Comparison of ENCODE assay signal across 8 cellular contexts in genomic region chr12:112900298-112901145, GRCh38. TPM values are rescaled to one million over a fixed set of nuclear protein-coding genes. Genes with fewer than 3 reads are reported as not detected.
DNase-seq lines count a peak whose midpoint lies in the region; ATAC-seq and TF ChIP-seq lines count a peak whose summit lies in the region.

No MANE protein-coding gene starts in this region.

- no peaks in the 10 kb centered on the region for H3K27me3 ChIP-seq in Peyer's patch
- H3K27me3 ChIP-seq in ascending aorta = no peaks in the 10 kb centered on the region

- H3K9me3 ChIP-seq in Peyer's patch (no peaks in the 10 kb centered on the region), ascending aorta (no peaks in the 10 kb centered on the region)

- in situ Hi-C loops in G401 (cut with HindIII; ENCODE audit: low sequenced_read_pairs) = no loop called here

- H3K27ac Mint-ChIP-seq in stimulated activated effector memory CD8-positive, alpha-beta T cell treated with anti-CD3 and anti-CD28 coated beads, Interleukin-12 subunit alpha, Interleukin-12 subunit beta, amount 100 ng/mL, for 72 hours = no peak overlapping the region

- no peaks in the 10 kb centered on the region for H3K36me3 Mint-ChIP-seq in stimulated activated effector memory CD8-positive, alpha-beta T cell treated with anti-CD3 and anti-CD28 coated beads, Interleukin-12 subunit alpha, Interleukin-12 subunit beta, amount 100 ng/mL, for 72 hours

- no peak for TF ChIP-seq EP300 in Ishikawa (IDR thresholded peaks at IDR 0.05; ENCODE audit: borderline replicate concordance)

- DNase-seq in G401 (ENCODE audit: low spot score) = peak; percentile 45
- DNase-seq in Peyer's patch = peak in 2 of 3 donors; percentile 54 to 84
- no peak for DNase-seq in ascending aorta (ENCODE audit: low spot score in 2 of 2)
- peak; percentile 67 for DNase-seq in islet precursor cell
- peak in 1 of 2 donors; percentile 65 for DNase-seq in stimulated activated effector memory CD8-positive, alpha-beta T cell treated with anti-CD3 and anti-CD28 coated beads, Interleukin-12 subunit alpha, Interleukin-12 subunit beta, amount 100 ng/mL, for 72 hours (ENCODE audit: low spot score in 2 of 2)

- no peak overlapping the region for H3K4me3 Mint-ChIP-seq in stimulated activated effector memory CD8-positive, alpha-beta T cell treated with anti-CD3 and anti-CD28 coated beads, Interleukin-12 subunit alpha, Interleukin-12 subunit beta, amount 100 ng/mL, for 72 hours

- intact Hi-C loops in ascending aorta (cut with DNase I) = loop anchor here (10.0 kb wide), 1 partner anchor 134 kb away; no protein-coding TSS in a partner anchor

- H3K27ac ChIP-seq in Peyer's patch (peak overlapping the region in 1 of 4 donors; percentile 32), ascending aorta (no peak overlapping the region)

- H3K4me3 ChIP-seq in Peyer's patch (no peak overlapping the region), ascending aorta (no peak overlapping the region)

- TF ChIP-seq POLR2A in Peyer's patch (IDR thresholded peaks at IDR 0.05) = no peak

- H3K4me1 ChIP-seq in Peyer's patch (peaks cover 0 to 23% (median 0%) of the 10 kb centered on the region in 4 donors), ascending aorta (peaks cover 2 to 22% of the 10 kb centered on the region in 2 donors)

- H3K4me1 Mint-ChIP-seq in stimulated activated effector memory CD8-positive, alpha-beta T cell treated with anti-CD3 and anti-CD28 coated beads, Interleukin-12 subunit alpha, Interleukin-12 subunit beta, amount 100 ng/mL, for 72 hours = peaks cover 27% of the 10 kb centered on the region

- H3K9me3 Mint-ChIP-seq in stimulated activated effector memory CD8-positive, alpha-beta T cell treated with anti-CD3 and anti-CD28 coated beads, Interleukin-12 subunit alpha, Interleukin-12 subunit beta, amount 100 ng/mL, for 72 hours = no peaks in the 10 kb centered on the region

- H3K36me3 ChIP-seq in Peyer's patch = no peaks in the 10 kb centered on the region
- no peaks in the 10 kb centered on the region for H3K36me3 ChIP-seq in ascending aorta

- TF ChIP-seq RAD21 in Ishikawa (IDR thresholded peaks at IDR 0.05; ENCODE audit: low read depth) = peak; percentile 56

- TF ChIP-seq CTCF in Peyer's patch (IDR thresholded peaks at IDR 0.05) (peak; percentile 61 to 90 (median 80)), ascending aorta (IDR thresholded peaks at IDR 0.05) (peak in 2 of 3 experiments; percentile 32 to 54)

- peak; percentile 50 for ATAC-seq in stimulated activated effector memory CD8-positive, alpha-beta T cell treated with anti-CD3 and anti-CD28 coated beads, Interleukin-12 subunit alpha, Interleukin-12 subunit beta, amount 100 ng/mL, for 72 hours
- no peak for ATAC-seq in GM19035 (IDR thresholded peaks at IDR 0.05; ENCODE audit: unreplicated experiment)
- no peak for ATAC-seq in HG03108 (IDR thresholded peaks at IDR 0.05; ENCODE audit: unreplicated experiment)

TF ChIP-seq in Ishikawa, 13 proteins besides CTCF, POLR2A, EP300 and RAD21:
- no peak for TF ChIP-seq REST (IDR thresholded peaks at IDR 0.05; ENCODE audit: low read depth)
- TF ChIP-seq ZBTB7A (IDR thresholded peaks at IDR 0.05; ENCODE audit: low read depth) = no peak
- no peak for TF ChIP-seq FOXM1 (IDR thresholded peaks at IDR 0.05; ENCODE audit: borderline replicate concordance, low read depth)
- TF ChIP-seq NFIC (IDR thresholded peaks at IDR 0.05) = no peak
- no peak for TF ChIP-seq USF1 (IDR thresholded peaks at IDR 0.05)
- no peak for TF ChIP-seq YY1 (IDR thresholded peaks at IDR 0.05; ENCODE audit: low read depth)
- no peak for TF ChIP-seq TAF1 (IDR thresholded peaks at IDR 0.05; ENCODE audit: low read depth)
- no peak for TF ChIP-seq MAX (IDR thresholded peaks at IDR 0.05)
- no peak for TF ChIP-seq EGR1 (IDR thresholded peaks at IDR 0.05)
- no peak for TF ChIP-seq TCF12 (IDR thresholded peaks at IDR 0.05; ENCODE audit: low read depth)
- no peak for TF ChIP-seq TEAD4 (IDR thresholded peaks at IDR 0.05)
- TF ChIP-seq CEBPB (IDR thresholded peaks at IDR 0.05) = no peak
- TF ChIP-seq CREB1 (IDR thresholded peaks at IDR 0.05; ENCODE audit: low read depth) = no peak

RNA-seq across cellular contexts. Expression of gene OAS1, which starts 6.2 kb away (rescaled TPM):
- total RNA-seq in G401 (2014; rRNA removed; shearing (Covaris generic)) = not detected in 2 replicates
- total RNA-seq in Peyer's patch (10 to 100 TPM; 33.9 to 73.1 (median 63.5) TPM), ascending aorta (0.96 TPM)

RNA-seq across cellular contexts. Expression of gene OAS3, which starts 37.8 kb away (rescaled TPM):
- 0.74 and 1.8 TPM in 2 replicates for total RNA-seq in G401 (2014; rRNA removed; shearing (Covaris generic))
- total RNA-seq in Peyer's patch (10 to 100 TPM in 3 of 4 donors, 1 to 10 TPM in 1; 7.1 to 53.6 (median 16.7) TPM), ascending aorta (7.0 TPM)

Comparison
In these comparisons a context has a peak if more than half of its experiments do, and no peak if none do; other contexts are left out.
1. DNase-seq: peak in G401 (single experiment), Peyer's patch (2 of 3) and islet precursor cell (single experiment); none in ascending aorta (0 of 2).
2. RNA of gene OAS1, which starts 6.2 kb away (total RNA-seq): 33.9 to 73.1 TPM in Peyer's patch; 0.96 TPM in ascending aorta (single experiment) and not detected in G401; every median in the first group is over 10 times any median in the second.